Comparison of ENCODE assay signal across 18 cellular contexts in genomic region chr17:80303824-80304223, GRCh38.
"Had no signal": no experiment of that assay in that cellular context is flagged by ENCODE, and none has a peak within 500 bp of the region (broad histone marks: within the 10 kb centered on the region; RNA-seq: fewer than 3 reads in every experiment).

No MANE protein-coding gene starts in this region.

- DNase-seq: cortex of kidney; effector memory CD8-positive, alpha-beta T cell; foreskin keratinocyte; heart left ventricle; kidney; mesenchymal stem cell; midbrain; naive thymus-derived CD4-positive, alpha-beta T cell; spleen; stimulated activated CD4-positive, alpha-beta T cell treated with anti-CD3 and anti-CD28 coated beads, Interleukin-4, amount 100 ng/mL, for 4 hours; stimulated activated naive B cell treated with anti-CD40 and anti-IgM and Interleukin-4, amounts not matched to agents 10 μg/mL and 1 μg/mL and 100 μg/mL, for 72 hours; upper lobe of left lung had no signal

- H3K9me3 Mint-ChIP-seq: effector memory CD8-positive, alpha-beta T cell; stimulated activated naive CD8-positive, alpha-beta T cell treated with anti-CD3 and anti-CD28 coated beads, Interleukin-15, Interleukin-2, amounts not matched to agents 100 ng/mL and 50 ng/mL, for 24 hours had no signal

- ATAC-seq: effector memory CD8-positive, alpha-beta T cell; foreskin keratinocyte; gastroesophageal sphincter; heart left ventricle; left lobe of liver; naive thymus-derived CD4-positive, alpha-beta T cell; stimulated activated naive B cell treated with anti-CD40 and anti-IgM and Interleukin-4, amounts not matched to agents 10 μg/mL and 1 μg/mL and 100 μg/mL, for 72 hours had no signal

- H3K27ac Mint-ChIP-seq: nephron; neural progenitor cell; progenitor cell of endocrine pancreas; stimulated activated naive B cell treated with anti-CD40 and anti-IgM and Interleukin-4, amounts not matched to agents 10 μg/mL and 1 μg/mL and 100 μg/mL, for 72 hours; stimulated activated naive CD8-positive, alpha-beta T cell treated with anti-CD3 and anti-CD28 coated beads, Interleukin-15, Interleukin-2, amounts not matched to agents 100 ng/mL and 50 ng/mL, for 24 hours had no signal

- H3K27me3 Mint-ChIP-seq: effector memory CD8-positive, alpha-beta T cell; naive thymus-derived CD4-positive, alpha-beta T cell; progenitor cell of endocrine pancreas; stimulated activated naive B cell treated with anti-CD40 and anti-IgM and Interleukin-4, amounts not matched to agents 10 μg/mL and 1 μg/mL and 100 μg/mL, for 72 hours; stimulated activated naive CD8-positive, alpha-beta T cell treated with anti-CD3 and anti-CD28 coated beads, Interleukin-15, Interleukin-2, amounts not matched to agents 100 ng/mL and 50 ng/mL, for 24 hours had no signal

- H3K4me1 Mint-ChIP-seq: nephron, neural progenitor cell had no signal

- H3K4me3 Mint-ChIP-seq: effector memory CD8-positive, alpha-beta T cell; naive thymus-derived CD4-positive, alpha-beta T cell; nephron; neural progenitor cell; stimulated activated naive B cell treated with anti-CD40 and anti-IgM and Interleukin-4, amounts not matched to agents 10 μg/mL and 1 μg/mL and 100 μg/mL, for 72 hours; stimulated activated naive CD8-positive, alpha-beta T cell treated with anti-CD3 and anti-CD28 coated beads, Interleukin-15, Interleukin-2, amounts not matched to agents 100 ng/mL and 50 ng/mL, for 24 hours had no signal
